18 cellular contexts compared by ENCODE assay signal in the genomic region with DNA sequence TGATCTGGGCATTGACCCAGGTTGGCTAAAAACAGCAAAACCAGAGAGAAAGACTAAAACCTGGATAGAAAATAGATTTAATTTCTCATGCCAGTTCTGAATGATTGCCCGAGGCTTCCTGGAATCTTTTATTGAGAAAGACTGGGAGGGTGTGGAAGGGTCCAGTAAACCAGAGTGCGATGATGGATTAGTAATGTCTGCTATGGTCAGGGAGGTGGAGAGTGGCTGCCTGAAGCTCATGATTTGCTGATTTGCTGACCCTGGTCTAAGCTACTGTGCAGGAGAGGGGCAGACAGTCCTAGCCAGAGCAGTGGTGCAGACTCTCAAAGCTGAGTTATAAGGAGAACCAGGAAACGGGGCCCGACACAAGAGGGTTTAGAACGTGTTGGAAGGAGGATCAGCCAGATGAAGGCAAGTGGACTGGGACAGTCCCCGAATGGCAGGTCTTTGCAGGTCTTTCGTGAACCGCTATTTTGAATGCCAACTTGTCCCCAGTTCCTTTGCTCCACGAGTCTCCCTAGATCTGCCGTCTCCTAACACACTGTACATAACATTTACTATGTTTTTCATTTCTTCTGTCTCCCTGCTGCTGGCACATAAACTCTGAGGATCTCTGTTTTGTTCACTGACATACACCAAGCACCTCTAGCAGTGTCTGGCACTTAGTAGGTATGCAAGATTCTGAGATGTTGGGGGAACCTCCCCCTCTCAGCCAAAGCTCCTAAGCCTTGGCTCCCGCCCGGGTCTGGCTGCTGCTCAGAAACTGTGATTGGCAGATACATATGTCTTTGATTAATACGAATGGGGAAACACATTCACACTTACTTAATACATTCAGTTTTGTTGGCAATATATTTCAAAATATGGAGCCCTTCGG.
DNase-seq lines count a peak whose midpoint lies in the region; ATAC-seq, FAIRE-seq and TF ChIP-seq lines count a peak whose summit lies in the region.
"Had no signal": no experiment of that assay in that cellular context is flagged by ENCODE, and none has a peak within 500 bp of the region (broad histone marks: within the 10 kb centered on the region; RNA-seq: fewer than 3 reads in every experiment).

No MANE protein-coding gene starts in this region.

- intact Hi-C loops in left ventricle myocardium inferior (cut with micrococcal nuclease), result no loop called here
- intact Hi-C loops in K562 (cut with micrococcal nuclease), result no loop called here
- intact Hi-C loops in esophagus muscularis mucosa (cut with DNase I), result no loop called here

- no peak overlapping the region for H3K27ac ChIP-seq in right atrium auricular region
- H3K27ac ChIP-seq in left ventricle myocardium inferior (replicated peaks), result no peak overlapping the region
- H3K27ac ChIP-seq in K562 (ENCODE audit: extremely low read depth, low read depth, low read length), result no peak overlapping the region
- H3K27ac ChIP-seq in esophagus muscularis mucosa (replicated peaks in 1 of 4), result no peak overlapping the region
- H3K27ac ChIP-seq: C4-2B had no signal

- CTCF ChIA-PET in K562 (lab: Yijun Ruan, JAX; ENCODE audit: low intra/inter-chr PET ratio), result no interaction called here

- H3K9me3 ChIP-seq in right atrium auricular region (no peaks in the 10 kb centered on the region), left ventricle myocardium inferior (replicated peaks) (peaks cover 2% of the 10 kb centered on the region), K562 (replicated peaks; ENCODE audit: control insufficient read depth, insufficient read depth, low read depth, low read length) (peaks cover 4% of the 10 kb centered on the region; the same call in 1 of the 2 replicates), esophagus muscularis mucosa (no peaks in the 10 kb centered on the region)

- no peak overlapping the region for H3K9ac ChIP-seq in K562 (ENCODE audit: insufficient read depth in 1 of 2, low read depth in 2 of 2, low read length in 2 of 2)

- no peak overlapping the region for H2AFZ ChIP-seq in K562 (ENCODE audit: low read depth, low read length)

- H3K79me2 ChIP-seq in K562 (ENCODE audit: control insufficient read depth, insufficient read depth, low read length), result no peaks in the 10 kb centered on the region

- no TSS peak for BruUV-seq in K562 (replicated peaks; lab: Mats Ljungman, UMichigan)

- TF ChIP-seq EP300 in K562 (IDR thresholded peaks at IDR 0.05; ENCODE audit: low read length), result no peak
- TF ChIP-seq EP300 in esophagus muscularis mucosa (IDR thresholded peaks at IDR 0.05), result no peak

- FAIRE-seq in K562 (lab: Jason Lieb, UNC), result no peak
- FAIRE-seq: G401.6 had no signal

- in situ Hi-C loops in K562 (cut with MboI), result no loop called here

- no peak for TF ChIP-seq CTCF in right atrium auricular region (IDR thresholded peaks at IDR 0.05)
- no peak for TF ChIP-seq CTCF in left ventricle myocardium inferior (IDR thresholded peaks at IDR 0.05; ENCODE audit: borderline replicate concordance)
- no peak for TF ChIP-seq CTCF in K562 (IDR thresholded peaks at IDR 0.05 in 2 of 3, conservative IDR thresholded peaks at IDR 0.05 in 1 of 3; ENCODE audit: insufficient read depth in 2 of 3, low read depth in 1 of 3, low read length in 3 of 3)
- TF ChIP-seq CTCF in esophagus muscularis mucosa (IDR thresholded peaks at IDR 0.05), result no peak

- H3K36me3 ChIP-seq in right atrium auricular region (no peaks in the 10 kb centered on the region), left ventricle myocardium inferior (no peaks in the 10 kb centered on the region), K562 (ENCODE audit: control insufficient read depth, insufficient read depth, low read length) (no peaks in the 10 kb centered on the region), esophagus muscularis mucosa (no peaks in the 10 kb centered on the region)

- no peak for TF ChIP-seq POLR2A in K562 (conservative IDR thresholded peaks at IDR 0.05)
- TF ChIP-seq POLR2A in esophagus muscularis mucosa (IDR thresholded peaks at IDR 0.05; ENCODE audit: low read depth), result no peak

- WGBS in K562 (ENCODE audit: insufficient coverage, low coverage, missing lambda C conversion rate), result 1% methylated on average over 14 of the region's 14 CpGs
- WGBS in esophagus muscularis mucosa, result 86% methylated on average over 14 of the region's 14 CpGs

- H3K27me3 ChIP-seq in right atrium auricular region, result no peaks in the 10 kb centered on the region
- H3K27me3 ChIP-seq in left ventricle myocardium inferior (ENCODE audit: low read depth), result no peaks in the 10 kb centered on the region
- peaks cover 23 to 57% of the 10 kb centered on the region in 2 experiments for H3K27me3 ChIP-seq in K562 (ENCODE audit: control insufficient read depth in 2 of 2, insufficient read depth in 2 of 2, low read length in 2 of 2)
- H3K27me3 ChIP-seq in esophagus muscularis mucosa, result no peaks in the 10 kb centered on the region

- no peak for TF ChIP-seq RAD21 in K562 (CRISPR knock-in tag; conservative IDR thresholded peaks at IDR 0.05 in 1 of 2, IDR thresholded peaks at IDR 0.05 in 1 of 2)

- peaks cover 0 to 6% of the 10 kb centered on the region in 2 donors for H3K4me1 ChIP-seq in right atrium auricular region
- H3K4me1 ChIP-seq in left ventricle myocardium inferior, result peaks cover 12% of the 10 kb centered on the region
- 0 out of 5 replicates have a peak, but pooled peaks cover 0 to 5% of the 10 kb centered on the region in 2 experiments for H3K4me1 ChIP-seq in K562 (replicated peaks in 1 of 2; ENCODE audit: control insufficient read depth in 2 of 2, insufficient read depth in 2 of 2, low read length in 2 of 2)
- H3K4me1 ChIP-seq in esophagus muscularis mucosa, result no peaks in the 10 kb centered on the region

- H3K4me2 ChIP-seq in K562 (ENCODE audit: insufficient read depth, low read length), result no peak overlapping the region

- no peaks in the 10 kb centered on the region for H3K9me1 ChIP-seq in K562 (ENCODE audit: control insufficient read depth, insufficient read depth, low read length)

- H3K4me3 ChIP-seq in right atrium auricular region (no peak overlapping the region), left ventricle myocardium inferior (no peak overlapping the region), K562 (no peak overlapping the region), esophagus muscularis mucosa (no peak overlapping the region)

- ATAC-seq in K562, result no peak

- H4K20me1 ChIP-seq in K562 (replicated peaks; ENCODE audit: control insufficient read depth, insufficient read depth, low read length), result no peaks in the 10 kb centered on the region

- DNase-seq in right atrium auricular region (ENCODE audit: low spot score) (peak; percentile 36), left ventricle myocardium inferior (no peak), K562 (ENCODE audit: extremely low read depth in 1 of 4, low spot score in 3 of 4) (no peak), esophagus muscularis mucosa (ENCODE audit: extremely low spot score) (peak; percentile 88), KG1 (lab: John Stamatoyannopoulos, UW) (no peak), DMS153 (lab: John Stamatoyannopoulos, UW) (no peak)
- no peak for DNase-seq in activated naive CD4-positive, alpha-beta T cell treated with Interleukin-2 at 50 U/mL for 16 hours
- DNase-seq: ACHN, AML-193, HFFc6, NCI-H1048, NCI-H146, NCI-H2081, NCI-H774, OCI-M1, Right ventricle myocardium superior had no signal

- POLR2A ChIA-PET in K562 (lab: Yijun Ruan, JAX), result interaction anchor here (0.6 to 1.1 kb wide), 2 partner anchors 76 to 88 kb away, joined by 3 to 6 read pairs; no protein-coding TSS in a partner anchor

TF ChIP-seq in K562, 482 proteins besides CTCF, POLR2A, EP300 and RAD21:
- TF ChIP-seq MXI1 (IDR thresholded peaks at IDR 0.05; ENCODE audit: low read depth, low read length) (no peak), ZNF23 (CRISPR knock-in tag; IDR thresholded peaks at IDR 0.05) (peak; percentile 90), ZBTB17 (CRISPR knock-in tag; IDR thresholded peaks at IDR 0.05) (peak; percentile 93), CREM (IDR thresholded peaks at IDR 0.05; ENCODE audit: low read depth) (no peak), GTF2F1 (IDR thresholded peaks at IDR 0.05; ENCODE audit: low read depth, low read length) (no peak)
- TF ChIP-seq, protein P1, sequence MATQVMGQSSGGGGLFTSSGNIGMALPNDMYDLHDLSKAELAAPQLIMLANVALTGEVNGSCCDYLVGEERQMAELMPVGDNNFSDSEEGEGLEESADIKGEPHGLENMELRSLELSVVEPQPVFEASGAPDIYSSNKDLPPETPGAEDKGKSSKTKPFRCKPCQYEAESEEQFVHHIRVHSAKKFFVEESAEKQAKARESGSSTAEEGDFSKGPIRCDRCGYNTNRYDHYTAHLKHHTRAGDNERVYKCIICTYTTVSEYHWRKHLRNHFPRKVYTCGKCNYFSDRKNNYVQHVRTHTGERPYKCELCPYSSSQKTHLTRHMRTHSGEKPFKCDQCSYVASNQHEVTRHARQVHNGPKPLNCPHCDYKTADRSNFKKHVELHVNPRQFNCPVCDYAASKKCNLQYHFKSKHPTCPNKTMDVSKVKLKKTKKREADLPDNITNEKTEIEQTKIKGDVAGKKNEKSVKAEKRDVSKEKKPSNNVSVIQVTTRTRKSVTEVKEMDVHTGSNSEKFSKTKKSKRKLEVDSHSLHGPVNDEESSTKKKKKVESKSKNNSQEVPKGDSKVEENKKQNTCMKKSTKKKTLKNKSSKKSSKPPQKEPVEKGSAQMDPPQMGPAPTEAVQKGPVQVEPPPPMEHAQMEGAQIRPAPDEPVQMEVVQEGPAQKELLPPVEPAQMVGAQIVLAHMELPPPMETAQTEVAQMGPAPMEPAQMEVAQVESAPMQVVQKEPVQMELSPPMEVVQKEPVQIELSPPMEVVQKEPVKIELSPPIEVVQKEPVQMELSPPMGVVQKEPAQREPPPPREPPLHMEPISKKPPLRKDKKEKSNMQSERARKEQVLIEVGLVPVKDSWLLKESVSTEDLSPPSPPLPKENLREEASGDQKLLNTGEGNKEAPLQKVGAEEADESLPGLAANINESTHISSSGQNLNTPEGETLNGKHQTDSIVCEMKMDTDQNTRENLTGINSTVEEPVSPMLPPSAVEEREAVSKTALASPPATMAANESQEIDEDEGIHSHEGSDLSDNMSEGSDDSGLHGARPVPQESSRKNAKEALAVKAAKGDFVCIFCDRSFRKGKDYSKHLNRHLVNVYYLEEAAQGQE (CRISPR knock-in tag; IDR thresholded peaks at IDR 0.05; ENCODE audit: low read depth), result no peak

Comparison
In these comparisons a context has a peak if more than half of its experiments do, and no peak if none do; other contexts are left out.
1. DNase-seq: peak in right atrium auricular region (single experiment) and esophagus muscularis mucosa (single experiment); none in left ventricle myocardium inferior (single experiment), K562 (0 of 4), KG1 (single experiment), DMS153 (single experiment) and activated naive CD4-positive, alpha-beta T cell treated with Interleukin-2 at 50 U/mL for 16 hours (single experiment).